In genomic region chr19:36041831-36042230, GRCh38 we compare ENCODE assay signal across 1 cellular context.
TF ChIP-seq lines count a peak whose summit lies in the region.

No MANE protein-coding gene starts in this region.

TF ChIP-seq in IMR-90, 13 proteins besides CTCF, POLR2A, EP300 and RAD21 (continued from another document):
- TF ChIP-seq MAZ (IDR thresholded peaks at IDR 0.05; ENCODE audit: borderline replicate concordance, low read depth, low read length): peak; percentile 80; the same call in 1 of the 2 replicates
- TF ChIP-seq CEBPB (IDR thresholded peaks at IDR 0.05; ENCODE audit: low read depth, low read length): peak; percentile 93
